8 cellular contexts compared by ENCODE assay signal in the genomic region with DNA sequence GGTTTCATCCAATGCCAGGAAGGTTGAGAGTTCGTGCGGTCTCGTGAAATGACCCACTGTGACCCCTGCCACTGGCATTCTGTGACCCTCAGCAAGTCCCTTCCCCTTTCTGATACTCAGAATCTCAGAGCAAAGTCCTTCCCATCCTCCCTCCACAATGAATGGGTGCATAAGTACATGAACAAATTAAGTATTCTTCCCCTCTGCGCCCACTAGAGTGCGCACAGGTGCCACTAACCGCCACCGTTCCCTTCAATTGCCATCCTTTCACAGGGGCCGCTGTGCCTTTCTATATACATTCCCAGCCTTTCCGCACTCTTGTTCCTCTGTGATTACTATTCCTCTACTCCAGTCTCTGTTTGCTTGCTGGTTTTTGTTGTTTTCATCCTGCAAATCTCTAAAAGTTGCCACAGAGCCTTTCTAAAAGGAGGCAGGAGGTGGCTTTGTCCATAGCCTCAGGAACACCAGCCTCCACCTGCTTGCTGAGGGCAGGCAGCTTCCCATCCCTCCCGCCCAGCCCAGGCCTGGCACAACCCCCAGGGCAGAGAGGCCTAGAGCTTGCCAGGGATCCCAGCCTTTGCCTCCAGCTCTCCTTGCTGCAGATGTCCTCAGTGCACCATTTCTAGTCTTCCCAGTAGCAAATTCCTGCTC. TPM values are rescaled to one million over a fixed set of nuclear protein-coding genes. Genes with fewer than 3 reads are reported as not detected.
DNase-seq lines count a peak whose midpoint lies in the region; ATAC-seq and TF ChIP-seq lines count a peak whose summit lies in the region.

No MANE protein-coding gene starts in this region.

- peaks cover 4% of the 10 kb centered on the region for H3K27me3 Mint-ChIP-seq in activated T-helper 2 cell treated with anti-CD3 and anti-CD28 coated beads, Interferon-gamma antibody, Interleukin-2, Interleukin-4, amounts not matched to agents 10 μg/mL and 5 μg/mL and 100 μg/mL, durations not matched to agents 14 hours and 24 hours and 36 hours (ENCODE audit: low read depth)

- H3K36me3 ChIP-seq in thyroid gland: no peaks in the 10 kb centered on the region

- H3K4me1 ChIP-seq in foreskin keratinocyte (no peaks in the 10 kb centered on the region), thyroid gland (peaks cover 0 to 6% of the 10 kb centered on the region in 2 donors)

- H3K9me3 Mint-ChIP-seq in activated T-helper 2 cell treated with anti-CD3 and anti-CD28 coated beads, Interferon-gamma antibody, Interleukin-2, Interleukin-4, amounts not matched to agents 10 μg/mL and 5 μg/mL and 100 μg/mL, durations not matched to agents 14 hours and 24 hours and 36 hours: no peaks in the 10 kb centered on the region

- no peak overlapping the region for H3K27ac ChIP-seq in foreskin keratinocyte
- H3K27ac ChIP-seq in thyroid gland: no peak overlapping the region

- H3K27me3 ChIP-seq in foreskin keratinocyte: peaks cover 8% of the 10 kb centered on the region
- no peaks in the 10 kb centered on the region for H3K27me3 ChIP-seq in thyroid gland

- ATAC-seq in foreskin keratinocyte (peak; percentile 74), HG03025 (IDR thresholded peaks at IDR 0.05; ENCODE audit: low FRiP score, unreplicated experiment) (no peak)

- peak; percentile 45 for DNase-seq in GM12864 (ENCODE audit: low read depth)
- DNase-seq in LNCaP clone FGC (ENCODE audit: low read depth): peak; percentile 42
- DNase-seq in RPMI8226: peak; percentile 79
- DNase-seq in activated T-helper 2 cell treated with anti-CD3 and anti-CD28 coated beads, Interferon-gamma antibody, Interleukin-2, Interleukin-4, amounts not matched to agents 10 μg/mL and 5 μg/mL and 100 μg/mL, durations not matched to agents 14 hours and 24 hours and 36 hours (ENCODE audit: low spot score): peak; percentile 58
- DNase-seq in foreskin keratinocyte: peak in 1 of 2 donors; percentile 51
- peak; percentile 45 for DNase-seq in occipital lobe (lab: John Stamatoyannopoulos, UW)
- peak; percentile 69 to 74 for DNase-seq in thyroid gland

- TF ChIP-seq CTCF in GM12864 (IDR thresholded peaks at IDR 0.05; ENCODE audit: low read depth, low read length, missing control alignments): peak; percentile 88
- peak; percentile 96 for TF ChIP-seq CTCF in LNCaP clone FGC (IDR thresholded peaks at IDR 0.05; ENCODE audit: control insufficient read depth, extremely low read depth, insufficient read depth)
- TF ChIP-seq CTCF in foreskin keratinocyte (conservative IDR thresholded peaks at IDR 0.05): peak; percentile 92
- TF ChIP-seq CTCF in thyroid gland (IDR thresholded peaks at IDR 0.05): peak; percentile 33 to 83 (median 70)

- H3K36me3 Mint-ChIP-seq in activated T-helper 2 cell treated with anti-CD3 and anti-CD28 coated beads, Interferon-gamma antibody, Interleukin-2, Interleukin-4, amounts not matched to agents 10 μg/mL and 5 μg/mL and 100 μg/mL, durations not matched to agents 14 hours and 24 hours and 36 hours (ENCODE audit: low read depth): no peaks in the 10 kb centered on the region

- intact Hi-C loops in activated T-helper 2 cell treated with anti-CD3 and anti-CD28 coated beads, Interferon-gamma antibody, Interleukin-2, Interleukin-4, amounts not matched to agents 10 μg/mL and 5 μg/mL and 100 μg/mL, durations not matched to agents 14 hours and 24 hours and 36 hours (cut with micrococcal nuclease): loop anchor here (1.0 kb wide), 2 partner anchors 18 to 129 kb away; no protein-coding TSS in a partner anchor
- intact Hi-C loops in thyroid gland (cut with DNase I): no loop called here

- 12% methylated on average over 10 of the region's 10 CpGs for WGBS in thyroid gland, 2 donors

- H3K4me1 Mint-ChIP-seq in activated T-helper 2 cell treated with anti-CD3 and anti-CD28 coated beads, Interferon-gamma antibody, Interleukin-2, Interleukin-4, amounts not matched to agents 10 μg/mL and 5 μg/mL and 100 μg/mL, durations not matched to agents 14 hours and 24 hours and 36 hours (ENCODE audit: low read depth): peaks cover 4% of the 10 kb centered on the region

- no peak for TF ChIP-seq POLR2A in thyroid gland (IDR thresholded peaks at IDR 0.05)

- H3K27ac Mint-ChIP-seq in activated T-helper 2 cell treated with anti-CD3 and anti-CD28 coated beads, Interferon-gamma antibody, Interleukin-2, Interleukin-4, amounts not matched to agents 10 μg/mL and 5 μg/mL and 100 μg/mL, durations not matched to agents 14 hours and 24 hours and 36 hours: no peak overlapping the region

- H3K9me3 ChIP-seq in thyroid gland: no peaks in the 10 kb centered on the region

- H3K4me3 Mint-ChIP-seq in activated T-helper 2 cell treated with anti-CD3 and anti-CD28 coated beads, Interferon-gamma antibody, Interleukin-2, Interleukin-4, amounts not matched to agents 10 μg/mL and 5 μg/mL and 100 μg/mL, durations not matched to agents 14 hours and 24 hours and 36 hours (ENCODE audit: low read depth): no peak overlapping the region

- H3K4me3 ChIP-seq in GM12864 (ENCODE audit: low read depth, low read length) (no peak overlapping the region), LNCaP clone FGC (ENCODE audit: low read depth, low read length) (no peak overlapping the region), thyroid gland (replicated peaks in 1 of 3) (no peak overlapping the region)

RNA-seq across cellular contexts. Expression of a gene that starts 6.7 kb away (rescaled TPM):
- total RNA-seq in activated T-helper 2 cell treated with anti-CD3 and anti-CD28 coated beads, Interferon-gamma antibody, Interleukin-2, Interleukin-4, amounts not matched to agents 10 μg/mL and 5 μg/mL and 100 μg/mL, durations not matched to agents 14 hours and 24 hours and 36 hours: 73.4 and 76.4 TPM in 2 replicates
- total RNA-seq in foreskin keratinocyte: 78.0 and 80.3 TPM in 2 replicates
- 53.7 and 56.1 TPM in 2 replicates for polyA plus RNA-seq in foreskin keratinocyte
- total RNA-seq in occipital lobe: 37.1 TPM
- total RNA-seq in thyroid gland: 100 to 1,000 TPM in 1 of 4 donors, 10 to 100 TPM in 3; 45.0 to 103 (median 91.4) TPM

RNA-seq across cellular contexts. Expression of a gene that starts 43.3 kb away (rescaled TPM):
- not detected in 2 replicates for total RNA-seq in activated T-helper 2 cell treated with anti-CD3 and anti-CD28 coated beads, Interferon-gamma antibody, Interleukin-2, Interleukin-4, amounts not matched to agents 10 μg/mL and 5 μg/mL and 100 μg/mL, durations not matched to agents 14 hours and 24 hours and 36 hours
- not detected in 2 replicates for total RNA-seq in foreskin keratinocyte
- polyA plus RNA-seq in foreskin keratinocyte: not detected in 2 replicates
- not detected for total RNA-seq in occipital lobe
- not detected for total RNA-seq in thyroid gland
